9 cellular contexts compared by ENCODE assay signal in the genomic region with DNA sequence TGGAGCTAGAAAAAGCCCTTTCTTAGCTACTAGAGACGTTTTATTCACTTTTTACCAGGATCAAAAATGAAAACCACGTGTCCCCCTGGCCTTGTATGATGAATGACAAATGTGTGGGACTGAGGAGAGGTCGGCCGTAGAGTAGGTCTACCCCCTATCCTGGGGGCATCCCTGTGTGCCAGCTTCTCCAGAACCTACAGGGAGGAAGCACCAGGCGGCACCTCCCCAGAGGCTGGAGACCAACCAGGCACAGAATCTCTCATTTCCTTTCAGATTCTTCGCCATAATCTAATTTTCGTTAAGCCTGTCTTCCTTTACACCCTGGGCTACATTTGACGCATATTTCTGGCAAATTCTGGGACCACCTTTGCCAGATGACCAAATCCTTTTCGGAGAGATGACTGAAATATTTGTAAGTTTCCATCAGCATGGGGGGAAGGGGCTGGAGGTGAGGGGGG. TPM values are rescaled to one million over a fixed set of nuclear protein-coding genes. Genes with fewer than 3 reads are reported as not detected.
DNase-seq lines count a peak whose midpoint lies in the region; ATAC-seq and TF ChIP-seq lines count a peak whose summit lies in the region.
"Had no signal": no experiment of that assay in that cellular context is flagged by ENCODE, and none has a peak within 500 bp of the region (broad histone marks: within the 10 kb centered on the region; RNA-seq: fewer than 3 reads in every experiment).

No MANE protein-coding gene starts in this region.

- H3K4me1 ChIP-seq in upper lobe of right lung = peaks cover 36% of the 10 kb centered on the region
- H3K4me1 ChIP-seq: pancreas had no signal

- no peaks in the 10 kb centered on the region for H3K36me3 ChIP-seq in upper lobe of right lung
- H3K36me3 ChIP-seq: pancreas had no signal

- no peaks in the 10 kb centered on the region for H3K9me3 Mint-ChIP-seq in nephron progenitor cell
- H3K9me3 Mint-ChIP-seq: activated naive CD8-positive, alpha-beta T cell treated with anti-CD3 and anti-CD28 coated beads, Interleukin-2, amount 50 U/mL, for 24 hours had no signal

- H3K4me3 Mint-ChIP-seq in nephron progenitor cell = peak overlapping the region; percentile 63
- H3K4me3 Mint-ChIP-seq: activated naive CD8-positive, alpha-beta T cell treated with anti-CD3 and anti-CD28 coated beads, Interleukin-2, amount 50 U/mL, for 24 hours had no signal

- H3K9me3 ChIP-seq in upper lobe of right lung = no peaks in the 10 kb centered on the region
- H3K9me3 ChIP-seq: pancreas had no signal

- intact Hi-C loops in upper lobe of right lung (cut with DNase I) = no loop called here

- H3K4me1 Mint-ChIP-seq in nephron progenitor cell = peaks cover 77% of the 10 kb centered on the region

- no peaks in the 10 kb centered on the region for H3K27me3 ChIP-seq in upper lobe of right lung
- H3K27me3 ChIP-seq: pancreas had no signal

- POLR2A ChIA-PET in RWPE1 (lab: Yijun Ruan, JAX; ENCODE audit: low non-redundant PET) = no interaction called here

- no peak overlapping the region for H3K4me3 ChIP-seq in upper lobe of right lung
- H3K4me3 ChIP-seq: pancreas had no signal

- H3K27me3 Mint-ChIP-seq in nephron progenitor cell (ENCODE audit: low read depth, poor library complexity) = peaks cover 7% of the 10 kb centered on the region

- no peak for ATAC-seq in upper lobe of right lung
- ATAC-seq in GM18909 (IDR thresholded peaks at IDR 0.05; ENCODE audit: poor library complexity, unreplicated experiment) = no peak
- no peak for ATAC-seq in GM21786 (IDR thresholded peaks at IDR 0.05; ENCODE audit: unreplicated experiment)
- no peak for ATAC-seq in HG03025 (IDR thresholded peaks at IDR 0.05; ENCODE audit: low FRiP score, unreplicated experiment)

- no peak for TF ChIP-seq CTCF in RWPE1 (conservative IDR thresholded peaks at IDR 0.05; ENCODE audit: low read depth)
- no peak for TF ChIP-seq CTCF in nephron progenitor cell (IDR thresholded peaks at IDR 0.05)
- no peak for TF ChIP-seq CTCF in upper lobe of right lung (IDR thresholded peaks at IDR 0.05)

- H3K36me3 Mint-ChIP-seq in nephron progenitor cell (ENCODE audit: low read depth) = no peaks in the 10 kb centered on the region

- CTCF ChIA-PET in RWPE1 (lab: Yijun Ruan, JAX) = interaction anchor here (1.0 kb wide), 1 partner anchor 15 kb away, joined by 3 read pairs; no protein-coding TSS in a partner anchor

- H3K27ac ChIP-seq in RWPE1 (peak overlapping the region; percentile 94), epithelial cell of prostate (peak overlapping the region; percentile 44), upper lobe of right lung (peak overlapping the region; percentile 73)

- no peak for DNase-seq in RWPE1 (ENCODE audit: low spot score)
- DNase-seq in epithelial cell of prostate (ENCODE audit: low read depth, low spot score) = no peak
- DNase-seq in nephron progenitor cell = no peak
- peak; percentile 51 for DNase-seq in upper lobe of right lung

- H3K27ac Mint-ChIP-seq in nephron progenitor cell = peak overlapping the region; percentile 94
- H3K27ac Mint-ChIP-seq: activated naive CD8-positive, alpha-beta T cell treated with anti-CD3 and anti-CD28 coated beads, Interleukin-2, amount 50 U/mL, for 24 hours had no signal

RNA-seq across cellular contexts. Expression of gene TWIST2, which starts 15.9 kb away (rescaled TPM):
- total RNA-seq in upper lobe of right lung = 12.2 TPM

Comparison
In these comparisons a context has a peak if more than half of its experiments do, and no peak if none do; other contexts are left out.
1. H3K27ac ChIP-seq: peak in every context shown above with its lines; median percentile 94 in RWPE1; 73 in upper lobe of right lung; 44 in epithelial cell of prostate.